Comparison of ENCODE assay signal across 23 cellular contexts in genomic region chr22:48431014-48431413, GRCh38.
DNase-seq lines count a peak whose midpoint lies in the region; ATAC-seq and TF ChIP-seq lines count a peak whose summit lies in the region.
"Had no signal": no experiment of that assay in that cellular context is flagged by ENCODE, and none has a peak within 500 bp of the region (broad histone marks: within the 10 kb centered on the region; RNA-seq: fewer than 3 reads in every experiment).

No MANE protein-coding gene starts in this region.

- H3K4me1 Mint-ChIP-seq in natural killer cell treated with Interleukin-12 subunit alpha and Interleukin-12 subunit beta and Interleukin-15 and Interleukin-18, amount 100 ng/mL, for 72 hours (ENCODE audit: low read depth in 2 of 2) = no peaks in the 10 kb centered on the region
- H3K4me1 Mint-ChIP-seq in natural killer cell (no peaks in the 10 kb centered on the region), immature natural killer cell (no peaks in the 10 kb centered on the region), T-helper 17 cell (no peaks in the 10 kb centered on the region)

- intact Hi-C loops in natural killer cell (cut with micrococcal nuclease) = no loop called here
- intact Hi-C loops in sciatic nerve (cut with DNase I) = no loop called here

- no peak overlapping the region for H3K4me3 Mint-ChIP-seq in natural killer cell treated with Interleukin-12 subunit alpha and Interleukin-12 subunit beta and Interleukin-15 and Interleukin-18, amount 100 ng/mL, for 72 hours
- H3K4me3 Mint-ChIP-seq in natural killer cell = no peak overlapping the region
- no peak overlapping the region for H3K4me3 Mint-ChIP-seq in immature natural killer cell
- H3K4me3 Mint-ChIP-seq in T-helper 17 cell = no peak overlapping the region
- H3K4me3 Mint-ChIP-seq: GM23338, HFFc6 had no signal

- H3K9me3 ChIP-seq in T-helper 17 cell (ENCODE audit: control insufficient read depth, low read length, poor library complexity, severe bottlenecking) = no peaks in the 10 kb centered on the region
- H3K9me3 ChIP-seq: HAP-1 had no signal

- DNase-seq in natural killer cell treated with Interleukin-12 subunit alpha and Interleukin-12 subunit beta and Interleukin-15 and Interleukin-18, amount 100 ng/mL, for 72 hours (ENCODE audit: low spot score) = peak; percentile 12
- DNase-seq in natural killer cell (no peak), NCI-H69 (lab: John Stamatoyannopoulos, UW) (peak; percentile 18), sciatic nerve (ENCODE audit: low spot score) (peak; percentile 45), immature natural killer cell (no peak), NCI-H1436 treated with DMSO at 0.1 percent for 48 hours (lab: John Stamatoyannopoulos, UW) (no peak), T-helper 17 cell (no peak)
- DNase-seq: Calu3, DMS153, HFFc6, Karpas-422, NCI-H1092, NCI-H146, NCI-H1930, NCI-H2107, NCI-H226, NCI-H510A, NCI-H774 had no signal

- TF ChIP-seq CTCF in natural killer cell (IDR thresholded peaks at IDR 0.05) = no peak

- H3K36me3 Mint-ChIP-seq in natural killer cell treated with Interleukin-12 subunit alpha and Interleukin-12 subunit beta and Interleukin-15 and Interleukin-18, amount 100 ng/mL, for 72 hours = no peaks in the 10 kb centered on the region
- no peaks in the 10 kb centered on the region for H3K36me3 Mint-ChIP-seq in natural killer cell
- no peaks in the 10 kb centered on the region for H3K36me3 Mint-ChIP-seq in immature natural killer cell
- H3K36me3 Mint-ChIP-seq in T-helper 17 cell (ENCODE audit: low read depth) = no peaks in the 10 kb centered on the region

- H3K27me3 Mint-ChIP-seq in natural killer cell treated with Interleukin-12 subunit alpha and Interleukin-12 subunit beta and Interleukin-15 and Interleukin-18, amount 100 ng/mL, for 72 hours = peaks cover 0 to 3% of the 10 kb centered on the region in 2 donors
- H3K27me3 Mint-ChIP-seq in natural killer cell (ENCODE audit: low read depth in 2 of 2) (no peaks in the 10 kb centered on the region), immature natural killer cell (ENCODE audit: low read depth in 3 of 3) (peaks cover 2 to 3% (median 3%) of the 10 kb centered on the region in 3 donors), T-helper 17 cell (peaks cover 12% of the 10 kb centered on the region)

- no peak for ATAC-seq in natural killer cell treated with Interleukin-12 subunit alpha and Interleukin-12 subunit beta and Interleukin-15 and Interleukin-18, amount 100 ng/mL, for 72 hours
- ATAC-seq in natural killer cell (no peak), sciatic nerve (no peak), T-helper 17 cell (no peak)
- ATAC-seq: GM12878, GM23338, HepG2, SK-N-SH treated with all-trans-retinoic acid at 6 μM for 48 hours had no signal

- H3K27ac Mint-ChIP-seq in natural killer cell treated with Interleukin-12 subunit alpha and Interleukin-12 subunit beta and Interleukin-15 and Interleukin-18, amount 100 ng/mL, for 72 hours = no peak overlapping the region
- H3K27ac Mint-ChIP-seq in natural killer cell (no peak overlapping the region), immature natural killer cell (no peak overlapping the region), T-helper 17 cell (no peak overlapping the region)
- H3K27ac Mint-ChIP-seq: HFFc6 had no signal

- H3K9me3 Mint-ChIP-seq in natural killer cell treated with Interleukin-12 subunit alpha and Interleukin-12 subunit beta and Interleukin-15 and Interleukin-18, amount 100 ng/mL, for 72 hours = no peaks in the 10 kb centered on the region
- H3K9me3 Mint-ChIP-seq in natural killer cell (no peaks in the 10 kb centered on the region), immature natural killer cell (no peaks in the 10 kb centered on the region)

Comparison
In these comparisons a context has a peak if more than half of its experiments do, and no peak if none do; other contexts are left out.
1. DNase-seq: peak in natural killer cell treated with Interleukin-12 subunit alpha and Interleukin-12 subunit beta and Interleukin-15 and Interleukin-18, amount 100 ng/mL, for 72 hours (single experiment), NCI-H69 (single experiment) and sciatic nerve (single experiment); none in natural killer cell (single experiment), immature natural killer cell (0 of 3), NCI-H1436 treated with DMSO at 0.1 percent for 48 hours (single experiment) and T-helper 17 cell (0 of 3).